ENCODE assay signal across 11 cellular contexts in genomic region chr11:35945137-35945518, GRCh38. TPM values are rescaled to one million over a fixed set of nuclear protein-coding genes. Genes with fewer than 3 reads are reported as not detected.
DNase-seq lines count a peak whose midpoint lies in the region; TF ChIP-seq lines count a peak whose summit lies in the region.
"Had no signal": no experiment of that assay in that cellular context is flagged by ENCODE, and none has a peak within 500 bp of the region (broad histone marks: within the 10 kb centered on the region; RNA-seq: fewer than 3 reads in every experiment).

No MANE protein-coding gene starts in this region.

- DNase-seq in NCI-H1417 (lab: John Stamatoyannopoulos, UW) (peak in 2 of 3 experiments; percentile 14 to 35), NCI-H1417 treated with DMSO at 0.1 percent for 48 hours (lab: John Stamatoyannopoulos, UW) (no peak), fibroblast of mammary gland (ENCODE audit: low read depth) (no peak), NCI-H82 (lab: John Stamatoyannopoulos, UW) (no peak), iPS-NIHi7 (ENCODE audit: extremely low spot score) (no peak), pons (ENCODE audit: low spot score) (no peak)
- DNase-seq: 8988T, colonic mucosa, small intestine had no signal

- peak overlapping the region in 2 of 3 donors; percentile 60 to 80 for H3K9ac ChIP-seq in skeletal muscle tissue (ENCODE audit: low read depth in 1 of 3, low read length in 3 of 3)

- H3K27me3 ChIP-seq in skeletal muscle tissue (ENCODE audit: control insufficient read depth in 3 of 3, insufficient read depth in 3 of 3, low read length in 3 of 3): no peaks in the 10 kb centered on the region
- H3K27me3 ChIP-seq: colonic mucosa had no signal

- peaks cover 16 to 25% (median 20%) of the 10 kb centered on the region in 3 donors for H3K4me1 ChIP-seq in skeletal muscle tissue (ENCODE audit: control insufficient read depth in 3 of 3, insufficient read depth in 3 of 3, low read length in 3 of 3)
- H3K4me1 ChIP-seq: colonic mucosa had no signal

- TF ChIP-seq CTCF in WI38 (IDR thresholded peaks at IDR 0.05; ENCODE audit: low read depth, low read length): no peak
- no peak for TF ChIP-seq CTCF in fibroblast of mammary gland (conservative IDR thresholded peaks at IDR 0.05; ENCODE audit: control insufficient read depth, insufficient read depth, low read depth, low read length)

- no peaks in the 10 kb centered on the region for H3K36me3 ChIP-seq in skeletal muscle tissue (ENCODE audit: control insufficient read depth in 3 of 3, insufficient read depth in 3 of 3, low read length in 3 of 3)
- H3K36me3 ChIP-seq: colonic mucosa had no signal

- H3K9me3 ChIP-seq in skeletal muscle tissue (ENCODE audit: control insufficient read depth in 3 of 3, low read length in 3 of 3): no peaks in the 10 kb centered on the region
- H3K9me3 ChIP-seq: colonic mucosa had no signal

- peak overlapping the region; percentile 79 for H3K4me3 ChIP-seq in WI38 (ENCODE audit: low read depth, low read length)
- H3K4me3 ChIP-seq in fibroblast of mammary gland (ENCODE audit: control insufficient read depth, low read depth, low read length): peak overlapping the region; percentile 81
- peak overlapping the region; percentile 20 to 79 (median 74) for H3K4me3 ChIP-seq in skeletal muscle tissue (ENCODE audit: low read length in 3 of 3)

- H3K27ac ChIP-seq in skeletal muscle tissue (ENCODE audit: low read depth, low read length): peak overlapping the region; percentile 61
- H3K27ac ChIP-seq: colonic mucosa had no signal

RNA-seq across cellular contexts. Expression of gene LDLRAD3, which starts 1.3 kb away (rescaled TPM):
- total RNA-seq in skeletal muscle tissue: 39.1 TPM

Comparison
In these comparisons a context has a peak if more than half of its experiments do, and no peak if none do; other contexts are left out.
1. DNase-seq: peak in NCI-H1417 (2 of 3); none in NCI-H1417 treated with DMSO at 0.1 percent for 48 hours (single experiment), fibroblast of mammary gland (single experiment), NCI-H82 (single experiment), iPS-NIHi7 (single experiment) and pons (single experiment).
2. Peak in every context shown above with its lines, with median percentiles within 50 percentile points of each other: H3K4me3 ChIP-seq.